In the genomic region with DNA sequence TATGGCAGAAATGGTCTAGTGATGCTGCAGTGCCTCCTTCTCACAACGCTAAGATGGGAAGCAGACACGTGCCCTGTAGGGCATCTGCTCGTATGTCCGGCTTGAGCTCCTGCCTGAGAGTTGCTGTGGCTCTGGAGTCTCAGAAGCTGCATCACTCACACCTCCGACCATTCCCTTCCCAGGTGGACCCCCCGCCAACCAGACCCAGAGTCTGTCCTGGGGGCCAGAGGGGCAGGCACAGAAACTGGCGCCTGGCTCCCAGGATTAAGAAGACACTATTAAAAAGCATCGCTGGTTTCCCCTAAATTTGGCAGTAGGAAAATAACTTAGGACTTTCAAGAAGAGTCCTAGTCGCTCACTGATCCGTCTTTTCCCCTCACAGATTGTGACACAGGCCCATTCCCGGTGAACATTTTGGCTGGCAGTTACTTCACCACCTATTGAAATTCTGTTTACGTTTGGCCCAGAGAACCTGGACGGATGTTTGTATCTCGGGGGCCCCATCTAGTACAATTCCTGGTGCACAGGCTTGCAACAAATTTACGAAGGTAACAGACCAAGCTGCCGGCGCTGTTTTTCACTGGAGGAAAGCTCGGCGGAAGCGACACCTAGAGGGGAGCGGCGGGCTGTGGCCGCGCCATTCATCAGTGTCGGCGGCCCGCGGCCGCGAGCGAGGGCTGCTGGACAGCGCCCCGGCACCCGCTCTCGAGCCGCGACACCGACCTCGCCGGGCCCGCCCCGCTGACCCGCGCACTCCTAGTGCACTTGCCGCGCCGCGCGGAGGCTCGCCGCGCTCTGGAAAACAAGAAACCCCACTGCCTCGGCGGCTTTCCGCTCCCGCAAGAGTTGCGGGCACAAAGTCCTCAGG, we compare ENCODE assay signal across 1 cellular context.
TF ChIP-seq lines count a peak whose summit lies in the region.

No MANE protein-coding gene starts in this region.

TF ChIP-seq in GM12878, 131 proteins besides CTCF, POLR2A, EP300 and RAD21 (continued from another document):
- TF ChIP-seq, protein P1, sequence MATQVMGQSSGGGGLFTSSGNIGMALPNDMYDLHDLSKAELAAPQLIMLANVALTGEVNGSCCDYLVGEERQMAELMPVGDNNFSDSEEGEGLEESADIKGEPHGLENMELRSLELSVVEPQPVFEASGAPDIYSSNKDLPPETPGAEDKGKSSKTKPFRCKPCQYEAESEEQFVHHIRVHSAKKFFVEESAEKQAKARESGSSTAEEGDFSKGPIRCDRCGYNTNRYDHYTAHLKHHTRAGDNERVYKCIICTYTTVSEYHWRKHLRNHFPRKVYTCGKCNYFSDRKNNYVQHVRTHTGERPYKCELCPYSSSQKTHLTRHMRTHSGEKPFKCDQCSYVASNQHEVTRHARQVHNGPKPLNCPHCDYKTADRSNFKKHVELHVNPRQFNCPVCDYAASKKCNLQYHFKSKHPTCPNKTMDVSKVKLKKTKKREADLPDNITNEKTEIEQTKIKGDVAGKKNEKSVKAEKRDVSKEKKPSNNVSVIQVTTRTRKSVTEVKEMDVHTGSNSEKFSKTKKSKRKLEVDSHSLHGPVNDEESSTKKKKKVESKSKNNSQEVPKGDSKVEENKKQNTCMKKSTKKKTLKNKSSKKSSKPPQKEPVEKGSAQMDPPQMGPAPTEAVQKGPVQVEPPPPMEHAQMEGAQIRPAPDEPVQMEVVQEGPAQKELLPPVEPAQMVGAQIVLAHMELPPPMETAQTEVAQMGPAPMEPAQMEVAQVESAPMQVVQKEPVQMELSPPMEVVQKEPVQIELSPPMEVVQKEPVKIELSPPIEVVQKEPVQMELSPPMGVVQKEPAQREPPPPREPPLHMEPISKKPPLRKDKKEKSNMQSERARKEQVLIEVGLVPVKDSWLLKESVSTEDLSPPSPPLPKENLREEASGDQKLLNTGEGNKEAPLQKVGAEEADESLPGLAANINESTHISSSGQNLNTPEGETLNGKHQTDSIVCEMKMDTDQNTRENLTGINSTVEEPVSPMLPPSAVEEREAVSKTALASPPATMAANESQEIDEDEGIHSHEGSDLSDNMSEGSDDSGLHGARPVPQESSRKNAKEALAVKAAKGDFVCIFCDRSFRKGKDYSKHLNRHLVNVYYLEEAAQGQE (IDR thresholded peaks at IDR 0.05; ENCODE audit: low read depth, low read length): peak; percentile 80
- 0 out of 2 replicates have a peak, but pooled peaks have one; percentile 12 for TF ChIP-seq SMC3 (IDR thresholded peaks at IDR 0.05; ENCODE audit: borderline replicate concordance, low read length)
- no peak for TF ChIP-seq JUND (IDR thresholded peaks at IDR 0.05; ENCODE audit: low read depth, low read length)
- TF ChIP-seq YY1 (IDR thresholded peaks at IDR 0.05; ENCODE audit: low read depth, low read length): 0 out of 2 replicates have a peak, but pooled peaks have one; percentile 28
